Comparison of ENCODE assay signal across 12 cellular contexts in the genomic region with DNA sequence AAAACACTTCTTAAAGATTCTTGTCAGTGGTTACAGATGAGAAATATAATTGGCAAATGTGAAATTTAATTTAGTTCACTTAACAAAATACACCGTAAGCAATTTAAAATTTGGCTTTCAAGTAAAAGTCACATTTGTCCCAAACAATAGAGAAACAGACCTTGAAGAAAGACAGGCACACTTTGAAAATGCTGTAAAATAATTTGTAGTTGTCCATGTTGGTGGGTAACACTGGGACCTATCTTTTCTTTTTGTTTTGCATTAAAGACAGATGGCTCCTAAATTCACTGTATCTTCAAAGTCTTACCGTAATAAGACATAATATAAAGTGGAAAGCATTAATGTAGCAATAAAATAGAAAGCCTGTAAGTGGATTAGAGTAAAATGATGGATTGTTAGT. TPM values are rescaled to one million over a fixed set of nuclear protein-coding genes. Genes with fewer than 3 reads are reported as not detected.
A peak's percentile ranks its signal among the peaks of the same experiment; 100 is the strongest.
DNase-seq lines count a peak whose midpoint lies in the region; TF ChIP-seq lines count a peak whose summit lies in the region.
"Had no signal": no experiment of that assay in that cellular context is flagged by ENCODE, and none has a peak within 500 bp of the region (broad histone marks: within the 10 kb centered on the region; RNA-seq: fewer than 3 reads in every experiment).

No MANE protein-coding gene starts in this region.

- intact Hi-C loops in sigmoid colon (cut with DNase I) = no loop called here

- no peak for TF ChIP-seq EP300 in sigmoid colon (IDR thresholded peaks at IDR 0.05)

- no peak for TF ChIP-seq POLR2A in sigmoid colon (IDR thresholded peaks at IDR 0.05)

- no peaks in the 10 kb centered on the region for H4K20me1 ChIP-seq in fibroblast of lung (ENCODE audit: control insufficient read depth, extremely low read depth, insufficient read depth, low read length)

- H3K9ac ChIP-seq in fibroblast of lung (ENCODE audit: insufficient read depth, low read length) = peak overlapping the region; percentile 37
- H3K9ac ChIP-seq: KMS-11 had no signal

- H3K4me3 ChIP-seq in fibroblast of lung (replicated peaks in 1 of 4; ENCODE audit: control extremely low read depth in 1 of 4, insufficient read depth in 1 of 4, low read depth in 3 of 4, low read length in 4 of 4) = peak overlapping the region; percentile 19 to 98 (median 56)
- H3K4me3 ChIP-seq in sigmoid colon = no peak overlapping the region

- no peaks in the 10 kb centered on the region for H3K27me3 ChIP-seq in fibroblast of lung (ENCODE audit: control insufficient read depth, insufficient read depth, low read length)
- H3K27me3 ChIP-seq in sigmoid colon = no peaks in the 10 kb centered on the region

- 80 to 87% methylated on average over 2 of the region's 2 CpGs for WGBS in sigmoid colon, 2 donors

- H3K4me1 ChIP-seq in fibroblast of lung (ENCODE audit: control insufficient read depth, extremely low read depth, insufficient read depth, low read length) = peaks cover 16% of the 10 kb centered on the region
- H3K4me1 ChIP-seq in sigmoid colon = peaks cover 0 to 75% (median 64%) of the 10 kb centered on the region in 4 donors

- H3K27ac ChIP-seq in fibroblast of lung (ENCODE audit: insufficient read depth, low read length) (peak overlapping the region; percentile 84), sigmoid colon (peak overlapping the region; percentile 92 to 100 (median 98))
- H3K27ac ChIP-seq: 22Rv1, KMS-11 had no signal

- DNase-seq in NCI-H82 treated with DMSO at 0.1 percent for 48 hours (lab: John Stamatoyannopoulos, UW; ENCODE audit: unreplicated experiment) (peak; percentile 13), NCI-H82 (lab: John Stamatoyannopoulos, UW) (no peak), SK-N-DZ (ENCODE audit: low spot score) (peak; percentile 96), fibroblast of lung (ENCODE audit: low read depth in 2 of 2) (no peak), sigmoid colon (no peak), NCI-H2081 treated with DMSO at 0.1 percent for 48 hours (lab: John Stamatoyannopoulos, UW) (no peak), NCI-H2081 (lab: John Stamatoyannopoulos, UW) (no peak)
- no peak for DNase-seq in effector CD4-positive, alpha-beta T cell
- DNase-seq: effector memory CD4-positive, alpha-beta T cell; hypothalamus had no signal

- no peaks in the 10 kb centered on the region for H3K9me3 ChIP-seq in fibroblast of lung (ENCODE audit: control insufficient read depth, insufficient read depth, low read depth, low read length)
- H3K9me3 ChIP-seq in sigmoid colon = no peaks in the 10 kb centered on the region

- peaks cover 74% of the 10 kb centered on the region for H3K79me2 ChIP-seq in fibroblast of lung (ENCODE audit: control insufficient read depth, insufficient read depth, low read length)

- H2AFZ ChIP-seq in fibroblast of lung (ENCODE audit: low read length) = no peak overlapping the region

- H3K36me3 ChIP-seq in fibroblast of lung (ENCODE audit: control insufficient read depth, insufficient read depth, low read length) (no peaks in the 10 kb centered on the region), sigmoid colon (no peaks in the 10 kb centered on the region)

- no peak for TF ChIP-seq CTCF in fibroblast of lung (conservative IDR thresholded peaks at IDR 0.05 in 1 of 2, IDR thresholded peaks at IDR 0.05 in 1 of 2; ENCODE audit: low read depth in 1 of 2, low read length in 2 of 2)
- TF ChIP-seq CTCF in sigmoid colon (IDR thresholded peaks at IDR 0.05) = no peak

- peak overlapping the region; percentile 89 for H3K4me2 ChIP-seq in fibroblast of lung (ENCODE audit: extremely low read depth, insufficient read depth, low read length)
- H3K4me2 ChIP-seq: KMS-11 had no signal

RNA-seq across cellular contexts. Expression of gene GRK5, which starts 3.3 kb away (rescaled TPM):
- 57.8 and 65.3 TPM in 2 replicates for polyA plus RNA-seq in SK-N-DZ (2014; cell fraction: cytosol; rRNA removed)
- 48.9 and 53.5 TPM in 2 replicates for polyA plus RNA-seq in SK-N-DZ (2014; cell fraction: nucleus; rRNA removed)
- total RNA-seq in fibroblast of lung = 19.0 and 24.1 TPM in 2 replicates
- polyA plus RNA-seq in fibroblast of lung = 26.9 and 90.3 TPM in 2 replicates
- polyA plus RNA-seq in fibroblast of lung (2012) = 30.0 and 94.7 TPM in 2 replicates
- 28.8 and 64.8 TPM in 2 replicates for polyA minus RNA-seq in fibroblast of lung (ENCODE audit: low replicate concordance)
- 10 to 100 TPM; 19.8 to 32.4 (median 22.2) TPM for total RNA-seq in sigmoid colon
- polyA plus RNA-seq in sigmoid colon = 10 to 100 TPM in 2 of 3 donors, 1 to 10 TPM in 1; 7.9 to 19.2 (median 15.5) TPM

RNA-seq across cellular contexts. Expression of gene PRDX3, which starts 32.0 kb away (rescaled TPM):
- 438 and 453 TPM in 2 replicates for polyA plus RNA-seq in SK-N-DZ (2014; cell fraction: cytosol; rRNA removed)
- 217 and 287 TPM in 2 replicates for polyA plus RNA-seq in SK-N-DZ (2014; cell fraction: nucleus; rRNA removed)
- total RNA-seq in fibroblast of lung = 144 and 287 TPM in 2 replicates
- polyA plus RNA-seq in fibroblast of lung = 303 and 333 TPM in 2 replicates
- polyA plus RNA-seq in fibroblast of lung (2012) = 166 and 194 TPM in 2 replicates
- polyA minus RNA-seq in fibroblast of lung (ENCODE audit: low replicate concordance) = 141 and 268 TPM in 2 replicates
- total RNA-seq in sigmoid colon = 100 to 1,000 TPM; 155 to 247 (median 169) TPM
- 100 to 1,000 TPM; 133 to 267 (median 172) TPM for polyA plus RNA-seq in sigmoid colon

RNA-seq across cellular contexts. Expression of gene SFXN4, which starts 45.1 kb away (rescaled TPM):
- 47.9 and 341 TPM in 2 replicates for polyA plus RNA-seq in SK-N-DZ (2014; cell fraction: cytosol; rRNA removed)
- 126 and 295 TPM in 2 replicates for polyA plus RNA-seq in SK-N-DZ (2014; cell fraction: nucleus; rRNA removed)
- total RNA-seq in fibroblast of lung = 17.7 TPM in 2 replicates
- 10.3 and 18.1 TPM in 2 replicates for polyA plus RNA-seq in fibroblast of lung
- polyA plus RNA-seq in fibroblast of lung (2012) = 8.6 and 15.0 TPM in 2 replicates
- 1.8 and 4.2 TPM in 2 replicates for polyA minus RNA-seq in fibroblast of lung (ENCODE audit: low replicate concordance)
- 10 to 100 TPM; 16.8 to 26.5 (median 19.6) TPM for total RNA-seq in sigmoid colon
- 10 to 100 TPM; 14.8 to 48.3 (median 22.2) TPM for polyA plus RNA-seq in sigmoid colon

Comparison
In these comparisons a context has a peak if more than half of its experiments do, and no peak if none do; other contexts are left out.
1. DNase-seq: peak in NCI-H82 treated with DMSO at 0.1 percent for 48 hours (single experiment) and SK-N-DZ (single experiment); none in NCI-H82 (single experiment), fibroblast of lung (0 of 2), sigmoid colon (single experiment), NCI-H2081 treated with DMSO at 0.1 percent for 48 hours (single experiment), effector CD4-positive, alpha-beta T cell (single experiment) and NCI-H2081 (0 of 2).
2. H3K4me3 ChIP-seq: peak in fibroblast of lung (4 of 4); none in sigmoid colon (0 of 4).